19 cellular contexts compared by ENCODE assay signal in the genomic region with DNA sequence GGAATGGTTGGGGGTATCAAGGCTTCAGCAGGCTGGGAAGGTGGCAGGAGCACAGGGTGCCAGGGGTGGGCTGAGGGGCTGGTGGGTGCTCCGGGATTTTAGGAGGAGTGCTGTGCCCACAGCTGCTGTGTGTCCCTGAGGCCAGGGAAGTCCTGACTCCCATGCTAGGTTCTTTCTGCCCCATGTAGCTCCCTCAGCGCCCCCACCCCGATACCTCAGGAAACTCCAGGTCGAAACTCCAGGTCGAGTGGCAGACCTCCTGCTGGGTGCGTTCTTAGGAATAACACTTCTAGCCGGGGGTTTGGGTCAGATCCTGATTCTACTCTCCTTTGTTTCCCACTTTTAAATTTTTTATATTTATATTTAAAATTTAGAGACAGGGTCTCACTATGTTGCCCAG. TPM values are rescaled to one million over a fixed set of nuclear protein-coding genes. Genes with fewer than 3 reads are reported as not detected.
DNase-seq lines count a peak whose midpoint lies in the region; ATAC-seq and TF ChIP-seq lines count a peak whose summit lies in the region.
"Had no signal": no experiment of that assay in that cellular context is flagged by ENCODE, and none has a peak within 500 bp of the region (broad histone marks: within the 10 kb centered on the region; RNA-seq: fewer than 3 reads in every experiment).

No MANE protein-coding gene starts in this region.

- DNase-seq in left ventricle myocardium inferior (no peak), cardiac septum (ENCODE audit: low spot score) (no peak), glutamatergic neuron (no peak), vagina (ENCODE audit: extremely low spot score in 2 of 2) (no peak)
- no peak for DNase-seq in naive thymus-derived CD4-positive, alpha-beta T cell
- no peak for DNase-seq in stimulated activated naive CD4-positive, alpha-beta T cell treated with Interleukin-2 at 50 U/mL for 16 hours (lab: John Stamatoyannopoulos, UW)
- DNase-seq: activated CD4-positive, alpha-beta memory T cell treated with anti-CD3 and anti-CD28 coated beads for 36 hours; CD4-positive, alpha-beta T cell; erythroblast; HCEC 1CT; IMR-90; NCI-H2081; NCI-H524 treated with DMSO at 0.1 percent for 48 hours; uterus had no signal

- H3K4me3 Mint-ChIP-seq in glutamatergic neuron (ENCODE audit: unreplicated experiment) = peak overlapping the region; percentile 46
- peak overlapping the region in 6 of 10 donors; percentile 21 to 77 (median 52) for H3K4me3 Mint-ChIP-seq in naive thymus-derived CD4-positive, alpha-beta T cell
- H3K4me3 Mint-ChIP-seq: activated CD4-positive, alpha-beta memory T cell treated with anti-CD3 and anti-CD28 coated beads for 36 hours; activated T-helper 1 cell treated with anti-CD3 and anti-CD28 coated beads, Interleukin-12 subunit alpha, Interleukin-12 subunit beta, Interleukin-2, Interleukin-4 antibody, amounts not matched to agents 30 ng/mL and 10 ng/mL and 1 ng/mL, durations not matched to agents 14 hours and 24 hours and 36 hours; neural crest cell had no signal

- TF ChIP-seq POLR2A in vagina (IDR thresholded peaks at IDR 0.05) = no peak

- H3K4me1 ChIP-seq in left ventricle myocardium inferior = peaks cover 69% of the 10 kb centered on the region
- peaks cover 5 to 28% of the 10 kb centered on the region in 2 donors for H3K4me1 ChIP-seq in naive thymus-derived CD4-positive, alpha-beta T cell (ENCODE audit: control insufficient read depth in 2 of 2, insufficient read depth in 2 of 2, low read length in 2 of 2)
- peaks cover 71% of the 10 kb centered on the region for H3K4me1 ChIP-seq in vagina

- TF ChIP-seq CTCF in left ventricle myocardium inferior (IDR thresholded peaks at IDR 0.05; ENCODE audit: borderline replicate concordance) = no peak
- no peak for TF ChIP-seq CTCF in glutamatergic neuron (IDR thresholded peaks at IDR 0.05; ENCODE audit: partially characterized antibody, unreplicated experiment)
- no peak for TF ChIP-seq CTCF in vagina (IDR thresholded peaks at IDR 0.05)

- ATAC-seq in naive thymus-derived CD4-positive, alpha-beta T cell = no peak
- no peak for ATAC-seq in HG03159 (IDR thresholded peaks at IDR 0.05; ENCODE audit: unreplicated experiment)
- ATAC-seq in GM18498 (IDR thresholded peaks at IDR 0.05; ENCODE audit: unreplicated experiment) = no peak
- ATAC-seq: left lobe of liver had no signal

- H3K27ac Mint-ChIP-seq in glutamatergic neuron (ENCODE audit: unreplicated experiment) = no peak overlapping the region
- no peak overlapping the region for H3K27ac Mint-ChIP-seq in naive thymus-derived CD4-positive, alpha-beta T cell
- H3K27ac Mint-ChIP-seq: activated CD4-positive, alpha-beta memory T cell treated with anti-CD3 and anti-CD28 coated beads for 36 hours; activated T-helper 1 cell treated with anti-CD3 and anti-CD28 coated beads, Interleukin-12 subunit alpha, Interleukin-12 subunit beta, Interleukin-2, Interleukin-4 antibody, amounts not matched to agents 30 ng/mL and 10 ng/mL and 1 ng/mL, durations not matched to agents 14 hours and 24 hours and 36 hours had no signal

- H3K27me3 Mint-ChIP-seq in glutamatergic neuron (ENCODE audit: unreplicated experiment) = no peaks in the 10 kb centered on the region
- H3K27me3 Mint-ChIP-seq in naive thymus-derived CD4-positive, alpha-beta T cell = no peaks in the 10 kb centered on the region
- H3K27me3 Mint-ChIP-seq: activated CD4-positive, alpha-beta memory T cell treated with anti-CD3 and anti-CD28 coated beads for 36 hours; CD4-positive, alpha-beta T cell had no signal

- CTCF ChIA-PET in naive thymus-derived CD4-positive, alpha-beta T cell (lab: Charles Lee) = no interaction called here

- H3K27me3 ChIP-seq in left ventricle myocardium inferior (ENCODE audit: low read depth) (no peaks in the 10 kb centered on the region), vagina (no peaks in the 10 kb centered on the region)
- H3K27me3 ChIP-seq in naive thymus-derived CD4-positive, alpha-beta T cell (ENCODE audit: control insufficient read depth in 2 of 2, insufficient read depth in 2 of 2, low read length in 2 of 2) = no peaks in the 10 kb centered on the region
- H3K27me3 ChIP-seq: uterus had no signal

- no peaks in the 10 kb centered on the region for H3K36me3 Mint-ChIP-seq in glutamatergic neuron (ENCODE audit: unreplicated experiment)
- H3K36me3 Mint-ChIP-seq in naive thymus-derived CD4-positive, alpha-beta T cell = peaks cover 0 to 25% (median 0%) of the 10 kb centered on the region in 5 donors
- H3K36me3 Mint-ChIP-seq: activated CD4-positive, alpha-beta memory T cell treated with anti-CD3 and anti-CD28 coated beads for 36 hours had no signal

- H3K36me3 ChIP-seq in left ventricle myocardium inferior (peaks cover 6% of the 10 kb centered on the region), vagina (no peaks in the 10 kb centered on the region)
- peaks cover 0 to 11% (median 0%) of the 10 kb centered on the region in 3 experiments for H3K36me3 ChIP-seq in naive thymus-derived CD4-positive, alpha-beta T cell (ENCODE audit: control insufficient read depth in 2 of 3, insufficient read depth in 3 of 3, low read length in 3 of 3)
- H3K36me3 ChIP-seq: uterus had no signal

- H3K4me1 Mint-ChIP-seq in glutamatergic neuron (ENCODE audit: low read depth, unreplicated experiment) = peaks cover 21% of the 10 kb centered on the region
- peaks cover 19 to 86% (median 62%) of the 10 kb centered on the region in 7 donors for H3K4me1 Mint-ChIP-seq in naive thymus-derived CD4-positive, alpha-beta T cell

- H3K27ac ChIP-seq in left ventricle myocardium inferior (replicated peaks) = peak overlapping the region; percentile 54
- H3K27ac ChIP-seq in naive thymus-derived CD4-positive, alpha-beta T cell (ENCODE audit: low read depth, low read length) = no peak overlapping the region
- peak overlapping the region; percentile 5 for H3K27ac ChIP-seq in vagina

- H3K4me3 ChIP-seq in left ventricle myocardium inferior (no peak overlapping the region), vagina (no peak overlapping the region)
- H3K4me3 ChIP-seq in naive thymus-derived CD4-positive, alpha-beta T cell (ENCODE audit: low read length) = no peak overlapping the region
- H3K4me3 ChIP-seq: uterus had no signal

- peaks cover 4% of the 10 kb centered on the region for H3K9me3 Mint-ChIP-seq in glutamatergic neuron (ENCODE audit: unreplicated experiment)
- H3K9me3 Mint-ChIP-seq in naive thymus-derived CD4-positive, alpha-beta T cell = no peaks in the 10 kb centered on the region
- H3K9me3 Mint-ChIP-seq: activated CD4-positive, alpha-beta memory T cell treated with anti-CD3 and anti-CD28 coated beads for 36 hours; activated T-helper 1 cell treated with anti-CD3 and anti-CD28 coated beads, Interleukin-12 subunit alpha, Interleukin-12 subunit beta, Interleukin-2, Interleukin-4 antibody, amounts not matched to agents 30 ng/mL and 10 ng/mL and 1 ng/mL, durations not matched to agents 14 hours and 24 hours and 36 hours; CD4-positive, alpha-beta T cell; neural crest cell had no signal

- intact Hi-C loops in left ventricle myocardium inferior (cut with micrococcal nuclease) = no loop called here
- intact Hi-C loops in cardiac septum (cut with DNase I) = no loop called here
- intact Hi-C loops in naive thymus-derived CD4-positive, alpha-beta T cell (cut with micrococcal nuclease) = no loop called here
- intact Hi-C loops in vagina (cut with DNase I) = no loop called here

- POLR2A ChIA-PET in naive thymus-derived CD4-positive, alpha-beta T cell (lab: Charles Lee) = no interaction called here

- H3K9me3 ChIP-seq in left ventricle myocardium inferior (replicated peaks) (no peaks in the 10 kb centered on the region), vagina (no peaks in the 10 kb centered on the region)
- no peaks in the 10 kb centered on the region for H3K9me3 ChIP-seq in naive thymus-derived CD4-positive, alpha-beta T cell (ENCODE audit: control insufficient read depth in 2 of 3, low read length in 3 of 3)
- H3K9me3 ChIP-seq: uterus had no signal

RNA-seq across cellular contexts. Expression of a gene that starts 8.3 kb away (rescaled TPM):
- total RNA-seq in left ventricle myocardium inferior = 41.4 TPM
- total RNA-seq in cardiac septum = 40.3 TPM
- 228 TPM for total RNA-seq in glutamatergic neuron (ENCODE audit: unreplicated experiment)
- 10 to 100 TPM; 70.1 to 93.3 (median 86.4) TPM for total RNA-seq in naive thymus-derived CD4-positive, alpha-beta T cell
- 10 to 100 TPM in 1 of 2 donors, 1 to 10 TPM in 1; 8.7 to 10.7 TPM for polyA plus RNA-seq in naive thymus-derived CD4-positive, alpha-beta T cell
- 58.7 TPM for total RNA-seq in vagina

RNA-seq across cellular contexts. Expression of a gene that starts 23.3 kb away (rescaled TPM):
- total RNA-seq in left ventricle myocardium inferior = 54.2 TPM
- 63.7 TPM for total RNA-seq in cardiac septum
- total RNA-seq in glutamatergic neuron (ENCODE audit: unreplicated experiment) = 56.1 TPM
- 10 to 100 TPM; 30.8 to 56.3 (median 53.0) TPM for total RNA-seq in naive thymus-derived CD4-positive, alpha-beta T cell
- polyA plus RNA-seq in naive thymus-derived CD4-positive, alpha-beta T cell = 10 to 100 TPM; 57.5 to 61.0 TPM
- total RNA-seq in vagina = 72.9 TPM
